ENCODE assay signal across 9 cellular contexts in genomic region chr14:69535230-69535848, GRCh38. TPM values are rescaled to one million over a fixed set of nuclear protein-coding genes. Genes with fewer than 3 reads are reported as not detected.
DNase-seq lines count a peak whose midpoint lies in the region; ATAC-seq, FAIRE-seq and TF ChIP-seq lines count a peak whose summit lies in the region.
"Had no signal": no experiment of that assay in that cellular context is flagged by ENCODE, and none has a peak within 500 bp of the region (broad histone marks: within the 10 kb centered on the region; RNA-seq: fewer than 3 reads in every experiment).

No MANE protein-coding gene starts in this region.

- ATAC-seq in upper lobe of right lung (peak; percentile 80), HG03175 (IDR thresholded peaks at IDR 0.05; ENCODE audit: unreplicated experiment) (no peak)

- no peaks in the 10 kb centered on the region for H3K9me3 ChIP-seq in kidney (ENCODE audit: control insufficient read depth in 1 of 2, low read length in 2 of 2)
- no peaks in the 10 kb centered on the region for H3K9me3 ChIP-seq in upper lobe of right lung

- H3K4me1 ChIP-seq in kidney (ENCODE audit: control insufficient read depth in 1 of 2, insufficient read depth in 1 of 2, low read depth in 1 of 2, low read length in 2 of 2), result peaks cover 0 to 2% of the 10 kb centered on the region in 2 donors
- peaks cover 2% of the 10 kb centered on the region for H3K4me1 ChIP-seq in upper lobe of right lung

- peaks cover 4% of the 10 kb centered on the region for H3K27me3 Mint-ChIP-seq in brain

- H3K4me1 Mint-ChIP-seq in brain, result peaks cover 9% of the 10 kb centered on the region

- H3K27me3 ChIP-seq in upper lobe of right lung, result no peaks in the 10 kb centered on the region

- peaks cover 0 to 3% (median 0%) of the 10 kb centered on the region in 5 experiments for H3K9me3 Mint-ChIP-seq in brain

- DNase-seq in NCI-H2196 treated with DMSO at 0.1 percent for 48 hours (lab: John Stamatoyannopoulos, UW; ENCODE audit: unreplicated experiment), result peak; percentile 57
- no peak for DNase-seq in kidney
- no peak for DNase-seq in upper lobe of right lung
- no peak for DNase-seq in SKM-1 (lab: John Stamatoyannopoulos, UW; ENCODE audit: unreplicated experiment)
- DNase-seq in GDM1 (lab: John Stamatoyannopoulos, UW), result no peak

- peak overlapping the region in 1 of 5 experiments; percentile 29 for H3K27ac Mint-ChIP-seq in brain

- no peaks in the 10 kb centered on the region for H3K36me3 Mint-ChIP-seq in brain

- TF ChIP-seq CTCF in GM12873 (IDR thresholded peaks at IDR 0.05; ENCODE audit: insufficient read depth, low read depth, low read length, missing control alignments) (peak; percentile 57), brain (conservative IDR thresholded peaks at IDR 0.05) (peak; percentile 79 to 80), kidney (IDR thresholded peaks at IDR 0.05; ENCODE audit: borderline replicate concordance, extremely low read depth, insufficient read depth) (peak; percentile 39), upper lobe of right lung (IDR thresholded peaks at IDR 0.05) (peak; percentile 66)

- no peak for FAIRE-seq in kidney (lab: Jason Lieb, UNC)

- H3K4me3 Mint-ChIP-seq in brain, result no peak overlapping the region

- no peak overlapping the region for H3K27ac ChIP-seq in kidney (ENCODE audit: low read depth in 2 of 2, low read length in 2 of 2)
- no peak overlapping the region for H3K27ac ChIP-seq in upper lobe of right lung
- H3K27ac ChIP-seq: SK-N-MC had no signal

- H3K4me3 ChIP-seq in kidney (ENCODE audit: low read length in 2 of 2), result no peak overlapping the region
- H3K4me3 ChIP-seq in upper lobe of right lung, result no peak overlapping the region
- H3K4me3 ChIP-seq: SK-N-MC had no signal

- H3K36me3 ChIP-seq in kidney (ENCODE audit: control insufficient read depth in 1 of 2, insufficient read depth in 2 of 2, low read length in 2 of 2), result no peaks in the 10 kb centered on the region
- no peaks in the 10 kb centered on the region for H3K36me3 ChIP-seq in upper lobe of right lung

- intact Hi-C loops in kidney (cut with DNase I), result no loop called here
- intact Hi-C loops in upper lobe of right lung (cut with DNase I), result no loop called here

- no peak overlapping the region for H3K9ac ChIP-seq in kidney (ENCODE audit: low read length in 2 of 2)

RNA-seq across cellular contexts. Expression of gene CCDC177, which starts 39.3 kb away (rescaled TPM):
- polyA plus RNA-seq in brain (ENCODE audit: insufficient read depth, low read depth, low replicate concordance) (1.5 TPM), kidney (ENCODE audit: insufficient read depth, low read depth, low replicate concordance) (not detected)
- total RNA-seq in kidney (not detected), upper lobe of right lung (not detected)

RNA-seq across cellular contexts. Expression of gene PLEKHD1, which starts 50.8 kb away (rescaled TPM):
- 0.27 TPM for polyA plus RNA-seq in brain (ENCODE audit: insufficient read depth, low read depth, low replicate concordance)
- total RNA-seq in kidney, result 0.25 TPM
- 3.4 TPM for polyA plus RNA-seq in kidney (ENCODE audit: insufficient read depth, low read depth, low replicate concordance)
- 0.41 TPM for total RNA-seq in upper lobe of right lung
